Comparison of ENCODE assay signal across 17 cellular contexts in genomic region chr10:46560381-46560780, GRCh38. TPM values are rescaled to one million over a fixed set of nuclear protein-coding genes. Genes with fewer than 3 reads are reported as not detected.
A peak's percentile ranks its signal among the peaks of the same experiment; 100 is the strongest.
DNase-seq lines count a peak whose midpoint lies in the region; ATAC-seq and TF ChIP-seq lines count a peak whose summit lies in the region.
"Had no signal": no experiment of that assay in that cellular context is flagged by ENCODE, and none has a peak within 500 bp of the region (broad histone marks: within the 10 kb centered on the region; RNA-seq: fewer than 3 reads in every experiment).

No MANE protein-coding gene starts in this region.

- H3K4me1 Mint-ChIP-seq in activated CD4-positive, alpha-beta memory T cell treated with anti-CD3 and anti-CD28 coated beads, Interleukin-2, amount 10 ng/mL, durations not matched to agents 7 days and 5 days, result peaks cover 2% of the 10 kb centered on the region

- BruUV-seq in Panc1 (replicated peaks; lab: Mats Ljungman, UMichigan), result no TSS peak

- WGBS in lung, 2 donors, result 76 to 86% methylated on average over 5 of the region's 5 CpGs

- ATAC-seq in Panc1, result no peak
- ATAC-seq in lung (ENCODE audit: insufficient read depth, low FRiP score), result no peak
- no peak for ATAC-seq in stimulated activated naive CD8-positive, alpha-beta T cell treated with anti-CD3 and anti-CD28 coated beads, Interleukin-15, Interleukin-2, amounts not matched to agents 100 U/mL and 50 U/mL, for 24 hours
- ATAC-seq: naive thymus-derived CD8-positive, alpha-beta T cell; WTC11 had no signal

- H3K36me3 ChIP-seq in Panc1 (ENCODE audit: control insufficient read depth, insufficient read depth, low read length) (no peaks in the 10 kb centered on the region), lung (ENCODE audit: control insufficient read depth in 2 of 2, insufficient read depth in 2 of 2, low read length in 2 of 2) (no peaks in the 10 kb centered on the region)

- no peak overlapping the region for H3K27ac Mint-ChIP-seq in activated CD4-positive, alpha-beta memory T cell treated with anti-CD3 and anti-CD28 coated beads, Interleukin-2, amount 10 ng/mL, durations not matched to agents 7 days and 5 days
- H3K27ac Mint-ChIP-seq: CD8-positive, alpha-beta memory T cell; naive thymus-derived CD8-positive, alpha-beta T cell; WTC11 had no signal

- H3K9me3 ChIP-seq in Panc1 (ENCODE audit: control insufficient read depth, insufficient read depth, low read depth, low read length) (no peaks in the 10 kb centered on the region), lung (ENCODE audit: control insufficient read depth in 2 of 2, insufficient read depth in 1 of 2, low read length in 1 of 2) (peaks cover 0 to 3% of the 10 kb centered on the region in 2 donors)

- no peaks in the 10 kb centered on the region for H3K36me3 Mint-ChIP-seq in activated CD4-positive, alpha-beta memory T cell treated with anti-CD3 and anti-CD28 coated beads, Interleukin-2, amount 10 ng/mL, durations not matched to agents 7 days and 5 days (ENCODE audit: low read depth)
- H3K36me3 Mint-ChIP-seq: WTC11 had no signal

- DNase-seq in activated effector memory CD4-positive, alpha-beta T cell treated with anti-CD3 and anti-CD28 coated beads, Interleukin-2, amount 50 U/mL, for 16 hours, result peak; percentile 57
- DNase-seq in activated effector memory CD4-positive, alpha-beta T cell treated with Interleukin-2 at 50 U/mL for 16 hours, result no peak
- DNase-seq in Panc1 (ENCODE audit: low read depth, low spot score) (no peak), lung (ENCODE audit: low spot score) (peak; percentile 28), NK-92 (lab: John Stamatoyannopoulos, UW; ENCODE audit: unreplicated experiment) (no peak), NCI-H2171 treated with DMSO at 0.1 percent for 48 hours (lab: John Stamatoyannopoulos, UW) (no peak)
- DNase-seq in stimulated activated naive CD8-positive, alpha-beta T cell treated with anti-CD3 and anti-CD28 coated beads, Interleukin-15, Interleukin-2, amounts not matched to agents 100 U/mL and 50 U/mL, for 24 hours, result peak; percentile 4
- no peak for DNase-seq in activated CD4-positive, alpha-beta memory T cell treated with anti-CD3 and anti-CD28 coated beads, Interleukin-2, amount 10 ng/mL, durations not matched to agents 7 days and 5 days
- DNase-seq: activated naive CD4-positive, alpha-beta T cell treated with anti-CD3 and anti-CD28 coated beads, Interleukin-2, amount 50 U/mL, for 16 hours; NCI-H1436; T-helper 1 cell had no signal

- H3K4me3 Mint-ChIP-seq in activated CD4-positive, alpha-beta memory T cell treated with anti-CD3 and anti-CD28 coated beads, Interleukin-2, amount 10 ng/mL, durations not matched to agents 7 days and 5 days, result no peak overlapping the region
- H3K4me3 Mint-ChIP-seq: CD8-positive, alpha-beta memory T cell; naive thymus-derived CD8-positive, alpha-beta T cell; WTC11 had no signal

- H3K27ac ChIP-seq in Panc1 (ENCODE audit: low read length), result peak overlapping the region; percentile 2; the same call in 1 of the 2 replicates
- no peak overlapping the region for H3K27ac ChIP-seq in lung (ENCODE audit: low read depth in 1 of 2, low read length in 1 of 2)
- H3K27ac ChIP-seq: RWPE1 had no signal

- H3K4me3 ChIP-seq in Panc1 (ENCODE audit: low read depth in 2 of 2, low read length in 2 of 2) (no peak overlapping the region), lung (no peak overlapping the region)

- in situ Hi-C loops in Panc1 (cut with HindIII; ENCODE audit: low pct_unique_long_range_greater_than_20kb, low sequenced_read_pairs), result no loop called here

- TF ChIP-seq CTCF in Panc1 (IDR thresholded peaks at IDR 0.05) (no peak), lung (IDR thresholded peaks at IDR 0.05; ENCODE audit: control extremely low read depth, extremely low read depth) (no peak)

- POLR2A ChIA-PET in Panc1 (lab: Charles Lee), result interaction anchor here (0.6 to 0.7 kb wide), 2 partner anchors 474 to 1435 kb away, joined by 5 to 9 read pairs; no protein-coding TSS in a partner anchor
- POLR2A ChIA-PET in activated CD4-positive, alpha-beta memory T cell treated with anti-CD3 and anti-CD28 coated beads, Interleukin-2, amount 10 ng/mL, durations not matched to agents 7 days and 5 days (lab: Charles Lee), result no interaction called here

- no peaks in the 10 kb centered on the region for H3K27me3 Mint-ChIP-seq in activated CD4-positive, alpha-beta memory T cell treated with anti-CD3 and anti-CD28 coated beads, Interleukin-2, amount 10 ng/mL, durations not matched to agents 7 days and 5 days

- intact Hi-C loops in Panc1 (cut with micrococcal nuclease; ENCODE audit: unreplicated experiment), result no loop called here

- H3K9me3 Mint-ChIP-seq in activated CD4-positive, alpha-beta memory T cell treated with anti-CD3 and anti-CD28 coated beads, Interleukin-2, amount 10 ng/mL, durations not matched to agents 7 days and 5 days, result no peaks in the 10 kb centered on the region
- H3K9me3 Mint-ChIP-seq: CD8-positive, alpha-beta memory T cell; WTC11 had no signal

- H3K4me1 ChIP-seq in Panc1 (ENCODE audit: control insufficient read depth, insufficient read depth, low read length) (peaks cover 22% of the 10 kb centered on the region), lung (ENCODE audit: control insufficient read depth in 2 of 2, insufficient read depth in 2 of 2, low read length in 2 of 2) (peaks cover 0 to 9% of the 10 kb centered on the region in 2 donors)

- H3K27me3 ChIP-seq in Panc1 (ENCODE audit: control insufficient read depth, insufficient read depth, low read length) (no peaks in the 10 kb centered on the region; the same call in 1 of the 2 replicates), lung (ENCODE audit: control insufficient read depth, insufficient read depth) (no peaks in the 10 kb centered on the region)

- CTCF ChIA-PET in Panc1 (lab: Charles Lee), result no interaction called here
- CTCF ChIA-PET in activated CD4-positive, alpha-beta memory T cell treated with anti-CD3 and anti-CD28 coated beads, Interleukin-2, amount 10 ng/mL, durations not matched to agents 7 days and 5 days (lab: Charles Lee), result interaction anchor here (0.8 kb wide), 1 partner anchor 9 kb away, joined by 3 read pairs; no protein-coding TSS in a partner anchor

RNA-seq across cellular contexts. Expression of gene GPRIN2, which starts 3.9 kb away (rescaled TPM):
- total RNA-seq in Panc1 (2021; ENCODE audit: unreplicated experiment) (12.9 TPM), lung (10 to 100 TPM; 23.2 to 36.5 TPM)
- polyA plus RNA-seq in Panc1 (2012; ENCODE audit: insufficient read length), result 10.6 TPM
- 10 to 100 TPM; 17.7 to 35.0 TPM for polyA plus RNA-seq in lung
- not detected for total RNA-seq in activated CD4-positive, alpha-beta memory T cell treated with anti-CD3 and anti-CD28 coated beads, Interleukin-2, amount 10 ng/mL, durations not matched to agents 7 days and 5 days
- total RNA-seq: CD8-positive, alpha-beta memory T cell; lung microvascular endothelial cell; naive thymus-derived CD8-positive, alpha-beta T cell had no signal
- polyA plus RNA-seq: CD8-positive, alpha-beta memory T cell; naive thymus-derived CD8-positive, alpha-beta T cell had no signal

RNA-seq across cellular contexts. Expression of gene SYT15, which starts 18.5 kb away (rescaled TPM):
- total RNA-seq in Panc1 (2021; ENCODE audit: unreplicated experiment) (0.28 TPM), lung (10 to 100 TPM; 24.8 to 53.5 TPM)
- polyA plus RNA-seq in Panc1 (2012; ENCODE audit: insufficient read length), result 1.0 TPM
- 10 to 100 TPM in 1 of 2 donors, 1 to 10 TPM in 1; 3.8 to 18.4 TPM for polyA plus RNA-seq in lung
- total RNA-seq in activated CD4-positive, alpha-beta memory T cell treated with anti-CD3 and anti-CD28 coated beads, Interleukin-2, amount 10 ng/mL, durations not matched to agents 7 days and 5 days, result under 1 TPM; 0.86 to 0.95 TPM
- total RNA-seq: epithelial cell of proximal tubule had no signal

Comparison
In these comparisons a context has a peak if more than half of its experiments do, and no peak if none do; other contexts are left out.
1. DNase-seq: peak in activated effector memory CD4-positive, alpha-beta T cell treated with anti-CD3 and anti-CD28 coated beads, Interleukin-2, amount 50 U/mL, for 16 hours (single experiment), lung (single experiment) and stimulated activated naive CD8-positive, alpha-beta T cell treated with anti-CD3 and anti-CD28 coated beads, Interleukin-15, Interleukin-2, amounts not matched to agents 100 U/mL and 50 U/mL, for 24 hours (single experiment); none in activated effector memory CD4-positive, alpha-beta T cell treated with Interleukin-2 at 50 U/mL for 16 hours (single experiment), Panc1 (single experiment), NK-92 (single experiment), NCI-H2171 treated with DMSO at 0.1 percent for 48 hours (single experiment) and activated CD4-positive, alpha-beta memory T cell treated with anti-CD3 and anti-CD28 coated beads, Interleukin-2, amount 10 ng/mL, durations not matched to agents 7 days and 5 days (single experiment).
2. RNA of gene GPRIN2, which starts 3.9 kb away (total RNA-seq): 23.2 to 36.5 TPM in lung and 12.9 TPM in Panc1 (single experiment); not detected in activated CD4-positive, alpha-beta memory T cell treated with anti-CD3 and anti-CD28 coated beads, Interleukin-2, amount 10 ng/mL, durations not matched to agents 7 days and 5 days; every median in the first group is over 10 times any median in the second.
3. RNA of gene SYT15, which starts 18.5 kb away (total RNA-seq): 24.8 to 53.5 TPM in lung; 0.86 to 0.95 TPM in activated CD4-positive, alpha-beta memory T cell treated with anti-CD3 and anti-CD28 coated beads, Interleukin-2, amount 10 ng/mL, durations not matched to agents 7 days and 5 days and 0.28 TPM in Panc1 (single experiment); every median in the first group is over 10 times any median in the second.